Comparison of ENCODE assay signal across 8 cellular contexts in genomic region chr2:218859556-218859993, GRCh38. TPM values are rescaled to one million over a fixed set of nuclear protein-coding genes. Genes with fewer than 3 reads are reported as not detected.
DNase-seq lines count a peak whose midpoint lies in the region; ATAC-seq and TF ChIP-seq lines count a peak whose summit lies in the region.

Gene WNT6 (plus strand): TSS chr2:218859805. CDS start chr2:218860038, 233 bp downstream.

- peaks cover 24% of the 10 kb centered on the region for H3K4me1 Mint-ChIP-seq in activated naive CD8-positive, alpha-beta T cell (ENCODE audit: low read depth)
- peaks cover 30% of the 10 kb centered on the region for H3K4me1 Mint-ChIP-seq in stimulated activated naive CD8-positive, alpha-beta T cell treated with anti-CD3 and anti-CD28 coated beads, Interleukin-15, amount 100 ng/mL, for 72 hours

- H3K9me3 ChIP-seq in SK-N-SH: no peaks in the 10 kb centered on the region

- H3K36me3 ChIP-seq in SK-N-SH (replicated peaks in 1 of 2; ENCODE audit: control insufficient read depth in 1 of 2, insufficient read depth in 2 of 2, low read length in 1 of 2): no peaks in the 10 kb centered on the region

- TF ChIP-seq CTCF in SK-N-SH (IDR thresholded peaks at IDR 0.05): no peak

- peaks cover 7 to 72% of the 10 kb centered on the region in 2 experiments; a peak in 2 of 4 replicates for H3K4me1 ChIP-seq in SK-N-SH (ENCODE audit: control insufficient read depth in 1 of 2, insufficient read depth in 2 of 2, low read depth in 1 of 2, low read length in 1 of 2)

- no peak within 1 kb of the TSS for H3K27ac Mint-ChIP-seq in activated naive CD8-positive, alpha-beta T cell
- no peak within 1 kb of the TSS for H3K27ac Mint-ChIP-seq in stimulated activated naive CD8-positive, alpha-beta T cell treated with anti-CD3 and anti-CD28 coated beads, Interleukin-15, amount 100 ng/mL, for 72 hours

- peak within 1 kb of the TSS; percentile 39 to 49; a peak in 3 of 4 replicates for H3K4me3 ChIP-seq in SK-N-SH (ENCODE audit: low read depth in 2 of 2, low read length in 1 of 2)

- H3K27ac ChIP-seq in SK-N-SH (ENCODE audit: low read depth in 2 of 2, low read length in 1 of 2): peak within 1 kb of the TSS in 1 of 2 experiments; percentile 96; a peak in 1 of 4 replicates

- H3K4me2 ChIP-seq in SK-N-SH: peak within 1 kb of the TSS; percentile 74

- no peaks in the 10 kb centered on the region for H3K79me2 ChIP-seq in SK-N-SH (ENCODE audit: insufficient read depth)

- ATAC-seq in SK-N-SH treated with all-trans-retinoic acid at 6 μM for 48 hours (no peak; the same call in 2 of the 3 replicates), HG03571 (IDR thresholded peaks at IDR 0.05; ENCODE audit: unreplicated experiment) (no peak), HG03469 (IDR thresholded peaks at IDR 0.05; ENCODE audit: unreplicated experiment) (no peak), GM19395 (IDR thresholded peaks at IDR 0.05; ENCODE audit: unreplicated experiment) (no peak)
- ATAC-seq in stimulated activated naive CD8-positive, alpha-beta T cell treated with anti-CD3 and anti-CD28 coated beads, Interleukin-15, amount 100 ng/mL, for 72 hours: peak; percentile 44

- no peaks in the 10 kb centered on the region for H3K9me3 Mint-ChIP-seq in activated naive CD8-positive, alpha-beta T cell (ENCODE audit: low read depth)
- H3K9me3 Mint-ChIP-seq in stimulated activated naive CD8-positive, alpha-beta T cell treated with anti-CD3 and anti-CD28 coated beads, Interleukin-15, amount 100 ng/mL, for 72 hours: no peaks in the 10 kb centered on the region

- peak; percentile 78 for DNase-seq in SK-N-SH
- DNase-seq in islet precursor cell: peak; percentile 79
- DNase-seq in stimulated activated naive CD8-positive, alpha-beta T cell treated with anti-CD3 and anti-CD28 coated beads, Interleukin-15, amount 100 ng/mL, for 72 hours: no peak

- no peaks in the 10 kb centered on the region for H4K20me1 ChIP-seq in SK-N-SH (ENCODE audit: insufficient read depth)

- no peak for TF ChIP-seq EP300 in SK-N-SH (IDR thresholded peaks at IDR 0.05; ENCODE audit: borderline replicate concordance in 1 of 2, low read depth in 1 of 2, low read length in 1 of 2)

- CTCF ChIA-PET in SK-N-SH (lab: Yijun Ruan, JAX): interaction anchor here (1.0 to 16.1 kb wide), 5 partner anchors 12 to 38 kb away, joined by 5 to 249 read pairs (median 6); partner anchors contain the start of gene WNT10A

- H3K27me3 Mint-ChIP-seq in activated naive CD8-positive, alpha-beta T cell: peaks cover 54% of the 10 kb centered on the region
- peaks cover 100% of the 10 kb centered on the region for H3K27me3 Mint-ChIP-seq in stimulated activated naive CD8-positive, alpha-beta T cell treated with anti-CD3 and anti-CD28 coated beads, Interleukin-15, amount 100 ng/mL, for 72 hours

- no peaks in the 10 kb centered on the region for H3K36me3 Mint-ChIP-seq in activated naive CD8-positive, alpha-beta T cell

- peaks cover 46% of the 10 kb centered on the region for H3K27me3 ChIP-seq in SK-N-SH (ENCODE audit: insufficient read depth)

- peak within 1 kb of the TSS; percentile 70 for H3K4me3 Mint-ChIP-seq in activated naive CD8-positive, alpha-beta T cell
- H3K4me3 Mint-ChIP-seq in stimulated activated naive CD8-positive, alpha-beta T cell treated with anti-CD3 and anti-CD28 coated beads, Interleukin-15, amount 100 ng/mL, for 72 hours: peak within 1 kb of the TSS; percentile 72 to 77

- WGBS in SK-N-SH (ENCODE audit: low lambda C conversion rate): 3% methylated on average over 21 of the region's 66 CpGs

- no peaks in the 10 kb centered on the region for H3K9me2 ChIP-seq in SK-N-SH

- POLR2A ChIA-PET in SK-N-SH (lab: Yijun Ruan, JAX): no interaction called here

- H3F3A ChIP-seq in SK-N-SH (replicated peaks; ENCODE audit: insufficient read depth): no peaks in the 10 kb centered on the region

- H2AFZ ChIP-seq in SK-N-SH (ENCODE audit: low read depth): 0 out of 2 replicates have a peak within 1 kb of the TSS, but pooled peaks have one; percentile 29

- H3K9ac ChIP-seq in SK-N-SH: no peak within 1 kb of the TSS

- no peak for TF ChIP-seq RAD21 in SK-N-SH (IDR thresholded peaks at IDR 0.05; ENCODE audit: low read length)

TF ChIP-seq in SK-N-SH, 30 proteins besides CTCF, POLR2A, EP300 and RAD21 (continues in another document):
- TF ChIP-seq EZH2phosphoT487 (IDR thresholded peaks at IDR 0.05; ENCODE audit: borderline replicate concordance, low read depth): no peak
- TF ChIP-seq FOSL2 (IDR thresholded peaks at IDR 0.05; ENCODE audit: borderline replicate concordance, low read depth): no peak
- TF ChIP-seq GATA2 (CRISPR knock-in tag; IDR thresholded peaks at IDR 0.05): no peak
- TF ChIP-seq TCF12 (IDR thresholded peaks at IDR 0.05): no peak
- TF ChIP-seq, protein P1, sequence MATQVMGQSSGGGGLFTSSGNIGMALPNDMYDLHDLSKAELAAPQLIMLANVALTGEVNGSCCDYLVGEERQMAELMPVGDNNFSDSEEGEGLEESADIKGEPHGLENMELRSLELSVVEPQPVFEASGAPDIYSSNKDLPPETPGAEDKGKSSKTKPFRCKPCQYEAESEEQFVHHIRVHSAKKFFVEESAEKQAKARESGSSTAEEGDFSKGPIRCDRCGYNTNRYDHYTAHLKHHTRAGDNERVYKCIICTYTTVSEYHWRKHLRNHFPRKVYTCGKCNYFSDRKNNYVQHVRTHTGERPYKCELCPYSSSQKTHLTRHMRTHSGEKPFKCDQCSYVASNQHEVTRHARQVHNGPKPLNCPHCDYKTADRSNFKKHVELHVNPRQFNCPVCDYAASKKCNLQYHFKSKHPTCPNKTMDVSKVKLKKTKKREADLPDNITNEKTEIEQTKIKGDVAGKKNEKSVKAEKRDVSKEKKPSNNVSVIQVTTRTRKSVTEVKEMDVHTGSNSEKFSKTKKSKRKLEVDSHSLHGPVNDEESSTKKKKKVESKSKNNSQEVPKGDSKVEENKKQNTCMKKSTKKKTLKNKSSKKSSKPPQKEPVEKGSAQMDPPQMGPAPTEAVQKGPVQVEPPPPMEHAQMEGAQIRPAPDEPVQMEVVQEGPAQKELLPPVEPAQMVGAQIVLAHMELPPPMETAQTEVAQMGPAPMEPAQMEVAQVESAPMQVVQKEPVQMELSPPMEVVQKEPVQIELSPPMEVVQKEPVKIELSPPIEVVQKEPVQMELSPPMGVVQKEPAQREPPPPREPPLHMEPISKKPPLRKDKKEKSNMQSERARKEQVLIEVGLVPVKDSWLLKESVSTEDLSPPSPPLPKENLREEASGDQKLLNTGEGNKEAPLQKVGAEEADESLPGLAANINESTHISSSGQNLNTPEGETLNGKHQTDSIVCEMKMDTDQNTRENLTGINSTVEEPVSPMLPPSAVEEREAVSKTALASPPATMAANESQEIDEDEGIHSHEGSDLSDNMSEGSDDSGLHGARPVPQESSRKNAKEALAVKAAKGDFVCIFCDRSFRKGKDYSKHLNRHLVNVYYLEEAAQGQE (IDR thresholded peaks at IDR 0.05; ENCODE audit: low read depth, low read length): no peak
- TF ChIP-seq FOXM1 (IDR thresholded peaks at IDR 0.05; ENCODE audit: low read depth): no peak

TF ChIP-seq in SK-N-SH treated with all-trans-retinoic acid at 6 μM for 48 hours, 23 proteins besides CTCF, POLR2A, EP300 and RAD21:
- no peak for TF ChIP-seq ISL1 (CRISPR knock-in tag; IDR thresholded peaks at IDR 0.05)
- no peak for TF ChIP-seq OSR1 (CRISPR knock-in tag; IDR thresholded peaks at IDR 0.05)

RNA-seq across cellular contexts. Expression of gene WNT6, which starts in this region (rescaled TPM):
- polyA plus RNA-seq in SK-N-SH (2012; rRNA removed): 0.06 and 0.08 TPM in 2 replicates
- 0.05 and 0.13 TPM in 2 replicates for polyA plus RNA-seq in SK-N-SH (2012; cell fraction: cytosol; rRNA removed)
- 0.23 and 0.30 TPM in 2 replicates for polyA plus RNA-seq in SK-N-SH (2012; cell fraction: nucleus; rRNA removed)

Comparison
In these comparisons a context has a peak if more than half of its experiments do, and no peak if none do; other contexts are left out.
1. Peak in DNase-seq, H3K4me3 ChIP-seq and H3K4me2 ChIP-seq in SK-N-SH; RNA of the gene not detected or under 1 TPM.